8 cellular contexts compared by ENCODE assay signal in genomic region chr22:36860821-36861659, GRCh38. TPM values are rescaled to one million over a fixed set of nuclear protein-coding genes. Genes with fewer than 3 reads are reported as not detected.
DNase-seq lines count a peak whose midpoint lies in the region; ATAC-seq and TF ChIP-seq lines count a peak whose summit lies in the region.

Gene NCF4 (plus strand): TSS chr22:36861006. CDS start chr22:36861172, 166 bp downstream.

- H3K27me3 ChIP-seq in BLaER1 treated with 17β-estradiol and CSF1 and Interleukin-3, amounts not matched to agents 10 nM and 100 nM, result no peaks in the 10 kb centered on the region
- peaks cover 34% of the 10 kb centered on the region for H3K27me3 ChIP-seq in left ventricle myocardium inferior (ENCODE audit: low read depth)

- peaks cover 19% of the 10 kb centered on the region for H3K36me3 Mint-ChIP-seq in activated CD4-positive, alpha-beta T cell treated with anti-CD3 and anti-CD28 coated beads, Interleukin-2, amount 10 ng/mL, durations not matched to agents 24 days and 14 days (ENCODE audit: low read depth)

- H3K4me2 ChIP-seq in BLaER1 treated with 17β-estradiol and CSF1 and Interleukin-3, amounts not matched to agents 10 nM and 100 nM, result peak within 1 kb of the TSS; percentile 88 to 99 (median 98)

- peak; percentile 88 for DNase-seq in activated CD4-positive, alpha-beta T cell treated with anti-CD3 and anti-CD28 coated beads, Interleukin-2, amount 10 ng/mL, durations not matched to agents 24 days and 14 days
- DNase-seq in left ventricle myocardium inferior, result peak; percentile 64
- peak; percentile 62 for DNase-seq in stimulated activated CD8-positive, alpha-beta memory T cell treated with anti-CD3 and anti-CD28 coated beads, Interleukin-4, amount 100 ng/mL, for 48 hours
- DNase-seq in activated gamma-delta T cell (lab: John Stamatoyannopoulos, UW), result no peak
- DNase-seq in cerebellar nuclear complex (lab: John Stamatoyannopoulos, UW), result no peak

- H3K9me3 Mint-ChIP-seq in activated CD4-positive, alpha-beta T cell treated with anti-CD3 and anti-CD28 coated beads, Interleukin-2, amount 10 ng/mL, durations not matched to agents 24 days and 14 days, result no peaks in the 10 kb centered on the region

- peaks cover 82 to 98% (median 96%) of the 10 kb centered on the region in 10 experiments for H3K4me1 ChIP-seq in BLaER1 treated with 17β-estradiol and CSF1 and Interleukin-3, amounts not matched to agents 10 nM and 100 nM
- peaks cover 2% of the 10 kb centered on the region for H3K4me1 ChIP-seq in left ventricle myocardium inferior

- no peak for TF ChIP-seq CTCF in left ventricle myocardium inferior (IDR thresholded peaks at IDR 0.05; ENCODE audit: borderline replicate concordance)

- H3K4me3 Mint-ChIP-seq in activated CD4-positive, alpha-beta T cell treated with anti-CD3 and anti-CD28 coated beads, Interleukin-2, amount 10 ng/mL, durations not matched to agents 24 days and 14 days, result peak within 1 kb of the TSS; percentile 76

- H3K9ac ChIP-seq in BLaER1 treated with 17β-estradiol and CSF1 and Interleukin-3, amounts not matched to agents 10 nM and 100 nM, result peak within 1 kb of the TSS; percentile 86 to 90 (median 88)

- no peaks in the 10 kb centered on the region for H3K9me3 ChIP-seq in BLaER1 treated with 17β-estradiol and CSF1 and Interleukin-3, amounts not matched to agents 10 nM and 100 nM (replicated peaks in 1 of 11)
- H3K9me3 ChIP-seq in left ventricle myocardium inferior (replicated peaks), result no peaks in the 10 kb centered on the region

- H3K4me3 ChIP-seq in BLaER1 treated with 17β-estradiol and CSF1 and Interleukin-3, amounts not matched to agents 10 nM and 100 nM, result peak within 1 kb of the TSS; percentile 49 to 74 (median 63)
- peak within 1 kb of the TSS; percentile 36 for H3K4me3 ChIP-seq in left ventricle myocardium inferior

- peak within 1 kb of the TSS; percentile 93 to 99 (median 95) for H3K27ac ChIP-seq in BLaER1 treated with 17β-estradiol and CSF1 and Interleukin-3, amounts not matched to agents 10 nM and 100 nM
- H3K27ac ChIP-seq in left ventricle myocardium inferior (replicated peaks), result peak within 1 kb of the TSS; percentile 52

- no peaks in the 10 kb centered on the region for H3K27me3 Mint-ChIP-seq in activated CD4-positive, alpha-beta T cell treated with anti-CD3 and anti-CD28 coated beads, Interleukin-2, amount 10 ng/mL, durations not matched to agents 24 days and 14 days

- peak within 1 kb of the TSS; percentile 97 for H3K27ac Mint-ChIP-seq in activated CD4-positive, alpha-beta T cell treated with anti-CD3 and anti-CD28 coated beads, Interleukin-2, amount 10 ng/mL, durations not matched to agents 24 days and 14 days

- H4K20me1 ChIP-seq in BLaER1 treated with 17β-estradiol and CSF1 and Interleukin-3, amounts not matched to agents 10 nM and 100 nM, result peaks cover 0 to 28% (median 12%) of the 10 kb centered on the region in 11 experiments; a peak in 12 of 22 replicates

- H3K36me3 ChIP-seq in BLaER1 treated with 17β-estradiol and CSF1 and Interleukin-3, amounts not matched to agents 10 nM and 100 nM, result peaks cover 3 to 17% (median 4%) of the 10 kb centered on the region in 11 experiments; a peak in 20 of 22 replicates
- no peaks in the 10 kb centered on the region for H3K36me3 ChIP-seq in left ventricle myocardium inferior

- peak; percentile 50 for ATAC-seq in GM19324 (IDR thresholded peaks at IDR 0.05; ENCODE audit: low FRiP score, unreplicated experiment)
- ATAC-seq in HG03354 (IDR thresholded peaks at IDR 0.05; ENCODE audit: poor library complexity, severe bottlenecking, unreplicated experiment), result peak; percentile 72

- intact Hi-C loops in activated CD4-positive, alpha-beta T cell treated with anti-CD3 and anti-CD28 coated beads, Interleukin-2, amount 10 ng/mL, durations not matched to agents 24 days and 14 days (cut with micrococcal nuclease), result loop anchor here (1.0 to 2.0 kb wide), 3 partner anchors 13 to 338 kb away; no protein-coding TSS in a partner anchor
- intact Hi-C loops in left ventricle myocardium inferior (cut with micrococcal nuclease), result no loop called here

- H3K4me1 Mint-ChIP-seq in activated CD4-positive, alpha-beta T cell treated with anti-CD3 and anti-CD28 coated beads, Interleukin-2, amount 10 ng/mL, durations not matched to agents 24 days and 14 days, result peaks cover 67% of the 10 kb centered on the region

RNA-seq across cellular contexts. Expression of gene NCF4, which starts in this region (rescaled TPM):
- 12.3 and 13.6 TPM in 2 replicates for total RNA-seq in activated CD4-positive, alpha-beta T cell treated with anti-CD3 and anti-CD28 coated beads, Interleukin-2, amount 10 ng/mL, durations not matched to agents 24 days and 14 days
- total RNA-seq in left ventricle myocardium inferior, result 5.5 TPM

Comparison
In these comparisons a context has a peak if more than half of its experiments do, and no peak if none do; other contexts are left out.
1. DNase-seq: peak in activated CD4-positive, alpha-beta T cell treated with anti-CD3 and anti-CD28 coated beads, Interleukin-2, amount 10 ng/mL, durations not matched to agents 24 days and 14 days (single experiment), left ventricle myocardium inferior (single experiment) and stimulated activated CD8-positive, alpha-beta memory T cell treated with anti-CD3 and anti-CD28 coated beads, Interleukin-4, amount 100 ng/mL, for 48 hours (single experiment); none in activated gamma-delta T cell (single experiment) and cerebellar nuclear complex (0 of 2).